ENCODE assay signal across 25 cellular contexts in genomic region chr2:183022711-183023110, GRCh38.
"Had no signal": no experiment of that assay in that cellular context is flagged by ENCODE, and none has a peak within 500 bp of the region (broad histone marks: within the 10 kb centered on the region; RNA-seq: fewer than 3 reads in every experiment).

No MANE protein-coding gene starts in this region.

- H3K9me3 ChIP-seq: ascending aorta, MG63, Peyer's patch had no signal

- DNase-seq: activated CD4-positive, alpha-beta T cell treated with anti-CD3 and anti-CD28 coated beads, Interleukin-2, amount 10 ng/mL, durations not matched to agents 24 days and 14 days; activated CD4-positive, alpha-beta T cell treated with anti-CD3 and anti-CD28 coated beads, Interleukin-2, amount 50 U/mL, for 4 hours; activated CD8-positive, alpha-beta T cell treated with anti-CD3 and anti-CD28 coated beads for 36 hours; activated gamma-delta T cell; activated naive CD4-positive, alpha-beta T cell treated with Interleukin-2 at 50 U/mL for 16 hours; activated naive CD8-positive, alpha-beta T cell treated with anti-CD3 and anti-CD28 coated beads, Interleukin-2, amount 10 ng/mL, durations not matched to agents 7 days and 5 days; activated T-cell treated with anti-CD3 and anti-CD28 coated beads, Interleukin-2, amount 50 U/mL, for 24 hours; amygdala; caudate nucleus; Kasumi-1; KG1; MG63; NCI-H1048; NCI-H1105 treated with DMSO at 0.1 percent for 48 hours; NCI-H1436; NCI-H1694; NCI-H1930; NCI-H2081 treated with DMSO at 0.1 percent for 48 hours; NCI-H345; NCI-H524 treated with DMSO at 0.1 percent for 48 hours; NK-92 treated with Interleukin-12 subunit alpha and Interleukin-12 subunit beta, amount 100 ng/mL, for 24 hours; PC-3; Peyer's patch; RPMI8226 had no signal

- H3K4me1 ChIP-seq: Peyer's patch had no signal

- H3K4me3 ChIP-seq: ascending aorta, MG63, Peyer's patch had no signal

- H3K27ac ChIP-seq: ascending aorta, Peyer's patch had no signal

- H3K27me3 ChIP-seq: ascending aorta, MG63, Peyer's patch had no signal

- ATAC-seq: activated CD8-positive, alpha-beta T cell treated with anti-CD3 and anti-CD28 coated beads for 36 hours; PC-3 had no signal
